ENCODE assay signal across 20 cellular contexts in the genomic region with DNA sequence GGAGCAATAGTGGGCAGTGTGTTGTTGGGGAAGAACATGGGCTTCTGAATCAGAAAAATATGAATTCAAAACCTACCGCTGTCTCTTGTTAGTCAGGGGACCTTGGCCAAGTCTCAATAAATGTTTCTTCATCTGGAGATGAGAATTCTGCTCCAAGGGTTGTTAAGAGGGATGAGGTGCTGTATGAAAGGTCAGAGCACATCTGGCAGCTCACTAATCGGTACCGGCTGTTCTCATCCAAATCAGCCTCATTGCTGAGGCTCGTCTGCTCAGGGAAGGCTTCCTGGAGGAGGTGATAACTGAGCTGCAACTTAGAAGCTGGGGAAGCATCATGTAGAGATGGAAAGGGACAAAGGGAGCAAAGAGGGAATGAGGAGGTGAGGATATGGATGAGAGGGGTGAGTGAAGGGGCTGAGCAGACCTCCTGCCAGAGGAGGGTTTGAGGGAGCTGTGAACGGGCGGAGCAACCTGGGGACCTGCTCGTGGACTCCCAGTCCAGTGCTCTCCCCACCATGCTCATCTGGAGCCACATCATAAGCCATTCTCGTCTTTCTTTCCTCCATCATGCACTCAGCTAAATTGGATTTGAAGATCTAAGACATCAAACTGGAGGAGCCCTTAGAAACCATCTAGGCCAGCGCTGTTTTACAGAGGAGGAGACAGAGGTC. TPM values are rescaled to one million over a fixed set of nuclear protein-coding genes. Genes with fewer than 3 reads are reported as not detected.
DNase-seq lines count a peak whose midpoint lies in the region; ATAC-seq, FAIRE-seq and TF ChIP-seq lines count a peak whose summit lies in the region.
"Had no signal": no experiment of that assay in that cellular context is flagged by ENCODE, and none has a peak within 500 bp of the region (broad histone marks: within the 10 kb centered on the region; RNA-seq: fewer than 3 reads in every experiment).

No MANE protein-coding gene starts in this region.

- peak overlapping the region; percentile 18 for H3K27ac Mint-ChIP-seq in stimulated activated effector memory CD8-positive, alpha-beta T cell treated with anti-CD3 and anti-CD28 coated beads, Interleukin-12 subunit alpha, Interleukin-12 subunit beta, amount 100 ng/mL, for 72 hours
- no peak overlapping the region for H3K27ac Mint-ChIP-seq in mesothelial cell of epicardium

- no peak for TF ChIP-seq EP300 in A549 (IDR thresholded peaks at IDR 0.05)
- no peak for TF ChIP-seq EP300 in gastroesophageal sphincter (IDR thresholded peaks at IDR 0.05)

- no peaks in the 10 kb centered on the region for H3K36me3 Mint-ChIP-seq in stimulated activated effector memory CD8-positive, alpha-beta T cell treated with anti-CD3 and anti-CD28 coated beads, Interleukin-12 subunit alpha, Interleukin-12 subunit beta, amount 100 ng/mL, for 72 hours
- no peaks in the 10 kb centered on the region for H3K36me3 Mint-ChIP-seq in mesothelial cell of epicardium

- H3K27me3 ChIP-seq in gastroesophageal sphincter = peaks cover 10% of the 10 kb centered on the region
- H3K27me3 ChIP-seq: BLaER1 treated with 17β-estradiol and CSF1 and Interleukin-3, amounts not matched to agents 10 nM and 100 nM; Peyer's patch had no signal

- CTCF ChIA-PET in A549 (lab: Yijun Ruan, JAX) = interaction anchor here (1.0 to 12.9 kb wide), 23 partner anchors 12 to 750 kb away, joined by 3 to 350 read pairs (median 19); a partner anchor contains a TSS

- peaks cover 35% of the 10 kb centered on the region for H3K4me1 Mint-ChIP-seq in stimulated activated effector memory CD8-positive, alpha-beta T cell treated with anti-CD3 and anti-CD28 coated beads, Interleukin-12 subunit alpha, Interleukin-12 subunit beta, amount 100 ng/mL, for 72 hours
- H3K4me1 Mint-ChIP-seq in mesothelial cell of epicardium = peaks cover 5% of the 10 kb centered on the region
- H3K4me1 Mint-ChIP-seq: IgD-negative memory B cell had no signal

- 83% methylated on average over 9 of the region's 9 CpGs for WGBS in A549 (ENCODE audit: missing lambda C conversion rate)
- WGBS in gastroesophageal sphincter (ENCODE audit: low coverage in 1 of 2), 2 donors = 74 to 96% methylated on average over 7 to 8 of the region's 9 CpGs

- H3K4me3 Mint-ChIP-seq in stimulated activated effector memory CD8-positive, alpha-beta T cell treated with anti-CD3 and anti-CD28 coated beads, Interleukin-12 subunit alpha, Interleukin-12 subunit beta, amount 100 ng/mL, for 72 hours = no peak overlapping the region
- H3K4me3 Mint-ChIP-seq in mesothelial cell of epicardium = no peak overlapping the region
- H3K4me3 Mint-ChIP-seq: IgD-negative memory B cell had no signal

- no peaks in the 10 kb centered on the region for H3K36me3 ChIP-seq in gastroesophageal sphincter
- H3K36me3 ChIP-seq: BLaER1 treated with 17β-estradiol and CSF1 and Interleukin-3, amounts not matched to agents 10 nM and 100 nM; Peyer's patch had no signal

- H3K4me2 ChIP-seq in A549 = no peak overlapping the region
- H3K4me2 ChIP-seq: BLaER1 treated with 17β-estradiol and CSF1 and Interleukin-3, amounts not matched to agents 10 nM and 100 nM had no signal

- POLR2A ChIA-PET in A549 (lab: Yijun Ruan, JAX) = no interaction called here

- FAIRE-seq in A549 (lab: Jason Lieb, UNC) (no peak), GM19239 (lab: Jason Lieb, UNC) (no peak)
- FAIRE-seq: A204.1, HTR-8/SVneo had no signal

- TF ChIP-seq POLR2A in A549 (IDR thresholded peaks at IDR 0.05; ENCODE audit: low read length) = no peak
- no peak for TF ChIP-seq POLR2A in gastroesophageal sphincter (IDR thresholded peaks at IDR 0.05)

- no peaks in the 10 kb centered on the region for H3K9me3 ChIP-seq in A549
- no peaks in the 10 kb centered on the region for H3K9me3 ChIP-seq in gastroesophageal sphincter
- H3K9me3 ChIP-seq: Peyer's patch had no signal

- H3K9me3 Mint-ChIP-seq in stimulated activated effector memory CD8-positive, alpha-beta T cell treated with anti-CD3 and anti-CD28 coated beads, Interleukin-12 subunit alpha, Interleukin-12 subunit beta, amount 100 ng/mL, for 72 hours = no peaks in the 10 kb centered on the region
- no peaks in the 10 kb centered on the region for H3K9me3 Mint-ChIP-seq in mesothelial cell of epicardium
- H3K9me3 Mint-ChIP-seq: IgD-negative memory B cell had no signal

- DNase-seq in A549 (ENCODE audit: low read depth in 1 of 2, low spot score in 1 of 2) = no peak
- DNase-seq in HFF-Myc (ENCODE audit: extremely low read depth, low read depth) = peak; percentile 37
- no peak for DNase-seq in stimulated activated effector memory CD8-positive, alpha-beta T cell treated with anti-CD3 and anti-CD28 coated beads, Interleukin-12 subunit alpha, Interleukin-12 subunit beta, amount 100 ng/mL, for 72 hours (ENCODE audit: low spot score in 2 of 2)
- no peak for DNase-seq in activated CD4-positive, alpha-beta T cell treated with anti-CD3 and anti-CD28 coated beads, Interleukin-2, amount 50 U/mL, for 4 hours
- no peak for DNase-seq in mesothelial cell of epicardium (ENCODE audit: low spot score in 2 of 2, unreplicated experiment in 2 of 2)
- no peak for DNase-seq in GM19239 (ENCODE audit: insufficient read length, low spot score)
- DNase-seq: DMS79, Kasumi-1, MM.1S, NCI-H1092, NCI-H146, NCI-H2029 treated with DMSO at 0.1 percent for 48 hours, NCI-H2171, NCI-H526 treated with DMSO at 0.1 percent for 48 hours, Peyer's patch had no signal

- no peak for TF ChIP-seq RAD21 in A549 (conservative IDR thresholded peaks at IDR 0.05 in 1 of 2, IDR thresholded peaks at IDR 0.05 in 1 of 2)

- TF ChIP-seq CTCF in A549 (IDR thresholded peaks at IDR 0.05) (no peak), HFF-Myc (IDR thresholded peaks at IDR 0.05; ENCODE audit: low read depth, low read length, missing control alignments) (no peak), gastroesophageal sphincter (IDR thresholded peaks at IDR 0.05) (no peak), mesothelial cell of epicardium (IDR thresholded peaks at IDR 0.05; ENCODE audit: unreplicated experiment) (no peak)

- no peaks in the 10 kb centered on the region for H3K27me3 Mint-ChIP-seq in mesothelial cell of epicardium (ENCODE audit: low read depth)

- peaks cover 21% of the 10 kb centered on the region for H3K4me1 ChIP-seq in A549
- H3K4me1 ChIP-seq in gastroesophageal sphincter = peaks cover 0 to 44% (median 13%) of the 10 kb centered on the region in 3 donors
- H3K4me1 ChIP-seq: Peyer's patch had no signal

- no peak overlapping the region for H3K27ac ChIP-seq in A549
- peak overlapping the region in 2 of 4 donors; percentile 42 to 44 for H3K27ac ChIP-seq in gastroesophageal sphincter
- H3K27ac ChIP-seq: BLaER1 treated with 17β-estradiol and CSF1 and Interleukin-3, amounts not matched to agents 10 nM and 100 nM had no signal

- ATAC-seq in A549 = no peak
- peak; percentile 36 for ATAC-seq in gastroesophageal sphincter
- no peak for ATAC-seq in stimulated activated effector memory CD8-positive, alpha-beta T cell treated with anti-CD3 and anti-CD28 coated beads, Interleukin-12 subunit alpha, Interleukin-12 subunit beta, amount 100 ng/mL, for 72 hours

- no peak overlapping the region for H3K4me3 ChIP-seq in A549
- no peak overlapping the region for H3K4me3 ChIP-seq in HFF-Myc (replicated peaks; ENCODE audit: low read depth, low read length)
- no peak overlapping the region for H3K4me3 ChIP-seq in gastroesophageal sphincter
- H3K4me3 ChIP-seq: BLaER1 treated with 17β-estradiol and CSF1 and Interleukin-3, amounts not matched to agents 10 nM and 100 nM; Peyer's patch had no signal

TF ChIP-seq in A549, 52 proteins besides CTCF, POLR2A, EP300 and RAD21:
- TF ChIP-seq ESRRA (IDR thresholded peaks at IDR 0.05; ENCODE audit: borderline replicate concordance, low read length) (no peak), ZFP36 (IDR thresholded peaks at IDR 0.05; ENCODE audit: borderline replicate concordance, partially characterized antibody) (peak; percentile 44), CBX8 (IDR thresholded peaks at IDR 0.05) (no peak)
TF ChIP-seq in A549: peak in this region for 1.

RNA-seq across cellular contexts. Expression of a gene that starts 47.4 kb away (rescaled TPM):
- polyA plus RNA-seq in A549 (2011; rRNA removed) = 1.3 and 1.7 TPM in 2 replicates
- 1.0 and 1.2 TPM in 2 replicates for polyA plus RNA-seq in A549 (2012; cell fraction: cytosol; rRNA removed)
- 1.1 and 1.8 TPM in 2 replicates for polyA plus RNA-seq in A549 (2012; cell fraction: nucleus; rRNA removed)
- 1.1 to 1.4 TPM (median 1.4 TPM) in 3 replicates for polyA plus RNA-seq in A549 (2017; fragmentation: RNase III; extraction: RNeasy Plus Mini Kit Qiagen cat#74134 plus additional on column Dnase treatment)
- polyA minus RNA-seq in A549 (2011; rRNA and poly(A)+ RNA removed) = 1.2 and 2.1 TPM in 2 replicates
- total RNA-seq in gastroesophageal sphincter = 1 to 10 TPM; 3.1 to 8.8 (median 6.5) TPM
- 22.9 to 26.6 TPM (median 26.6 TPM) in 3 replicates for total RNA-seq in mesothelial cell of epicardium
- polyA plus RNA-seq: IgD-negative memory B cell had no signal
